10 cellular contexts compared by ENCODE assay signal in genomic region chr7:117072620-117073118, GRCh38.
DNase-seq lines count a peak whose midpoint lies in the region; TF ChIP-seq lines count a peak whose summit lies in the region.
"Had no signal": no experiment of that assay in that cellular context is flagged by ENCODE, and none has a peak within 500 bp of the region (broad histone marks: within the 10 kb centered on the region; RNA-seq: fewer than 3 reads in every experiment).

No MANE protein-coding gene starts in this region.

- H3K9me3 Mint-ChIP-seq in activated CD4-positive, alpha-beta memory T cell treated with anti-CD3 and anti-CD28 coated beads for 36 hours: peaks cover 12% of the 10 kb centered on the region

- TF ChIP-seq CTCF in VCaP (conservative IDR thresholded peaks at IDR 0.05): no peak

- DNase-seq in NCI-H146 (lab: John Stamatoyannopoulos, UW): peak; percentile 22
- DNase-seq in NCI-H146 treated with DMSO at 0.1 percent for 48 hours (lab: John Stamatoyannopoulos, UW; ENCODE audit: unreplicated experiment): no peak
- peak; percentile 41 to 65 for DNase-seq in hippocampal formation (lab: John Stamatoyannopoulos, UW)
- peak; percentile 52 for DNase-seq in superior temporal gyrus (ENCODE audit: extremely low spot score)
- no peak for DNase-seq in activated CD4-positive, alpha-beta memory T cell treated with anti-CD3 and anti-CD28 coated beads for 36 hours
- no peak for DNase-seq in HuH-7 (ENCODE audit: low spot score)
- DNase-seq in LoVo (ENCODE audit: low spot score): no peak
- DNase-seq: effector CD4-positive, alpha-beta T cell had no signal

- H3K36me3 Mint-ChIP-seq in activated CD4-positive, alpha-beta memory T cell treated with anti-CD3 and anti-CD28 coated beads for 36 hours: peaks cover 4% of the 10 kb centered on the region

- POLR2A ChIA-PET in activated CD4-positive, alpha-beta memory T cell treated with anti-CD3 and anti-CD28 coated beads for 36 hours (lab: Charles Lee): no interaction called here

- peaks cover 7% of the 10 kb centered on the region for H3K4me1 Mint-ChIP-seq in activated CD4-positive, alpha-beta memory T cell treated with anti-CD3 and anti-CD28 coated beads for 36 hours (ENCODE audit: low read depth)

- intact Hi-C loops in activated CD4-positive, alpha-beta memory T cell treated with anti-CD3 and anti-CD28 coated beads for 36 hours (cut with micrococcal nuclease): no loop called here

- peak overlapping the region; percentile 21 for H3K27ac ChIP-seq in VCaP
- H3K27ac ChIP-seq: A549 had no signal

- H3K27me3 Mint-ChIP-seq in activated CD4-positive, alpha-beta memory T cell treated with anti-CD3 and anti-CD28 coated beads for 36 hours: no peaks in the 10 kb centered on the region

- CTCF ChIA-PET in activated CD4-positive, alpha-beta memory T cell treated with anti-CD3 and anti-CD28 coated beads for 36 hours (lab: Charles Lee): no interaction called here

- H3K27ac Mint-ChIP-seq in activated CD4-positive, alpha-beta memory T cell treated with anti-CD3 and anti-CD28 coated beads for 36 hours: no peak overlapping the region

- H3K4me3 Mint-ChIP-seq in activated CD4-positive, alpha-beta memory T cell treated with anti-CD3 and anti-CD28 coated beads for 36 hours: no peak overlapping the region

Comparison
In these comparisons a context has a peak if more than half of its experiments do, and no peak if none do; other contexts are left out.
1. DNase-seq: peak in NCI-H146 (single experiment), hippocampal formation (2 of 2) and superior temporal gyrus (single experiment); none in NCI-H146 treated with DMSO at 0.1 percent for 48 hours (single experiment), activated CD4-positive, alpha-beta memory T cell treated with anti-CD3 and anti-CD28 coated beads for 36 hours (single experiment), HuH-7 (single experiment) and LoVo (single experiment).